Comparison of ENCODE assay signal across 18 cellular contexts in genomic region chr11:3115321-3115720, GRCh38.
"Had no signal": no experiment of that assay in that cellular context is flagged by ENCODE, and none has a peak within 500 bp of the region (broad histone marks: within the 10 kb centered on the region; RNA-seq: fewer than 3 reads in every experiment).

No MANE protein-coding gene starts in this region.

- H3K4me3 ChIP-seq: gastrocnemius medialis, heart left ventricle, right lobe of liver, spleen, testis, upper lobe of right lung had no signal

- DNase-seq: activated CD4-positive, alpha-beta T cell treated with anti-CD3 and anti-CD28 coated beads, Interleukin-2, amount 10 ng/mL, durations not matched to agents 24 days and 14 days; activated CD4-positive, CD25-positive, alpha-beta regulatory T cell; activated CD8-positive, alpha-beta memory T cell treated with anti-CD3 and anti-CD28 coated beads, Interleukin-2, amount 50 U/mL, for 4 hours; activated CD8-positive, alpha-beta T cell treated with anti-CD3 and anti-CD28 coated beads, Interleukin-2, amount 10 ng/mL, durations not matched to agents 7 days and 5 days; activated effector memory CD4-positive, alpha-beta T cell treated with anti-CD3 and anti-CD28 coated beads, Interleukin-2, amount 50 U/mL, for 16 hours; activated naive CD4-positive, alpha-beta T cell treated with anti-CD3 and anti-CD28 coated beads, Interleukin-2, amount 50 U/mL, for 16 hours; activated T-cell treated with anti-CD3 and anti-CD28 coated beads, Interleukin-2, amount 50 U/mL, for 48 hours; cerebellar nuclear complex; effector CD8-positive, alpha-beta T cell; gastrocnemius medialis; left ventricle myocardium superior; right lobe of liver; spleen; stimulated activated CD4-positive, alpha-beta T cell treated with anti-CD3 and anti-CD28 coated beads, Interleukin-4, amount 100 ng/mL, for 4 hours; testis; upper lobe of right lung had no signal

- ATAC-seq: activated CD8-positive, alpha-beta T cell treated with anti-CD3 and anti-CD28 coated beads, Interleukin-2, amount 10 ng/mL, durations not matched to agents 7 days and 5 days; gastrocnemius medialis; heart left ventricle; left ventricle myocardium superior; right lobe of liver; stimulated activated memory B cell treated with anti-CD40 and anti-IgM and Interleukin-4, amounts not matched to agents 10 μg/mL and 1 μg/mL and 100 μg/mL, for 72 hours; upper lobe of right lung had no signal
